11 cellular contexts compared by ENCODE assay signal in the genomic region with DNA sequence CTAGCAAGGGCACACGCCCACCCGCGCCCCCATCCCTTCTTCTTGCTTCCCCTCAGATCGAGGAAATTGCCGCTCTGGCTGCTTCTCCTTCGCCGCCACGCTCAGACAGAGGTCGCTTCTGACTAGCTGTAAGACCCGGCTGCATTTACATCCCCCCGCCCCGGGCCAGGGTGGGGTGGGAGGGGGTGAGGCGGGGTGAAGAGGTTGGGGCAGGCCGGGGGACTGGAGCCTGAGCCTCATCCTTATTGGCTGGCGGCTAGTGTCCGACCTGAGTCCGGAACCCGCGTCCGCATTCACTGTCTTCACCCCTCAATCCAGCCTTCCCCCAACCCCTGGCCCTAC. TPM values are rescaled to one million over a fixed set of nuclear protein-coding genes. Genes with fewer than 3 reads are reported as not detected.
DNase-seq lines count a peak whose midpoint lies in the region; ATAC-seq and TF ChIP-seq lines count a peak whose summit lies in the region.
"Had no signal": no experiment of that assay in that cellular context is flagged by ENCODE, and none has a peak within 500 bp of the region (broad histone marks: within the 10 kb centered on the region; RNA-seq: fewer than 3 reads in every experiment).

No MANE protein-coding gene starts in this region.

- H3K27me3 Mint-ChIP-seq in GM23338 (ENCODE audit: insufficient read depth, low read depth, poor library complexity): peaks cover 44% of the 10 kb centered on the region

- peak overlapping the region; percentile 90 for H3K4me2 ChIP-seq in GM23338

- H3F3A ChIP-seq in GM23338 (replicated peaks; ENCODE audit: low read depth): peaks cover 27% of the 10 kb centered on the region

- H3K4me1 ChIP-seq in GM23338 (ENCODE audit: insufficient read depth) (peaks cover 37% of the 10 kb centered on the region), skeletal muscle tissue (ENCODE audit: control insufficient read depth in 3 of 3, insufficient read depth in 3 of 3, low read length in 3 of 3) (peaks cover 28 to 31% (median 29%) of the 10 kb centered on the region in 3 donors)

- no peaks in the 10 kb centered on the region; the same call in 2 of the 3 replicates for H3K9me3 Mint-ChIP-seq in GM23338
- H3K9me3 Mint-ChIP-seq: T-helper 1 cell treated with Interleukin-12 subunit alpha and Interleukin-12 subunit beta and Interleukin-4 antibody, amounts not matched to agents 30 μg/mL and 1 μg/mL, for 36 hours had no signal

- H3K36me3 ChIP-seq in GM23338 (ENCODE audit: insufficient read depth) (no peaks in the 10 kb centered on the region), skeletal muscle tissue (ENCODE audit: control insufficient read depth in 3 of 3, insufficient read depth in 3 of 3, low read length in 3 of 3) (no peaks in the 10 kb centered on the region)

- peak; percentile 96 for DNase-seq in GM23338 (ENCODE audit: low spot score)
- peak; percentile 90 for DNase-seq in iPS-NIHi7 (ENCODE audit: extremely low spot score)
- no peak for DNase-seq in MV-4-11 (lab: John Stamatoyannopoulos, UW)
- DNase-seq: activated gamma-delta T cell treated with Interleukin-2 at 50 U/mL for 16 hours had no signal

- no peaks in the 10 kb centered on the region for H3K9me3 ChIP-seq in skeletal muscle tissue (ENCODE audit: control insufficient read depth in 3 of 3, low read length in 3 of 3)

- no peak overlapping the region; the same call in 2 of the 3 replicates for H3K4me3 Mint-ChIP-seq in GM23338

- H2AFZ ChIP-seq in GM23338: peak overlapping the region; percentile 96

- H3K79me2 ChIP-seq in GM23338 (replicated peaks; ENCODE audit: insufficient read depth): peaks cover 13% of the 10 kb centered on the region; the same call in 1 of the 2 replicates

- H3K4me1 Mint-ChIP-seq in GM23338: peaks cover 34% of the 10 kb centered on the region

- H3K27me3 ChIP-seq in GM23338 (ENCODE audit: insufficient read depth): peaks cover 85% of the 10 kb centered on the region
- H3K27me3 ChIP-seq in skeletal muscle tissue (ENCODE audit: control insufficient read depth in 3 of 3, insufficient read depth in 3 of 3, low read length in 3 of 3): peaks cover 92 to 97% (median 94%) of the 10 kb centered on the region in 3 donors

- ATAC-seq in GM23338: peak; percentile 49
- no peak for ATAC-seq in HG03039 (IDR thresholded peaks at IDR 0.05; ENCODE audit: unreplicated experiment)
- no peak for ATAC-seq in GM18520 (IDR thresholded peaks at IDR 0.05; ENCODE audit: unreplicated experiment)
- ATAC-seq in HG02759 (IDR thresholded peaks at IDR 0.05; ENCODE audit: unreplicated experiment): no peak

- H4K20me1 ChIP-seq in GM23338 (replicated peaks; ENCODE audit: insufficient read depth): no peaks in the 10 kb centered on the region

- no peak overlapping the region for H3K9ac ChIP-seq in skeletal muscle tissue (ENCODE audit: low read depth in 1 of 3, low read length in 3 of 3)

- H3K27ac ChIP-seq in GM23338 (ENCODE audit: low read depth) (peak overlapping the region; percentile 93; the same call in 1 of the 2 replicates), skeletal muscle tissue (ENCODE audit: low read depth, low read length) (no peak overlapping the region)

- no peaks in the 10 kb centered on the region; the same call in 2 of the 3 replicates for H3K36me3 Mint-ChIP-seq in GM23338 (ENCODE audit: low read depth)

- H3K27ac Mint-ChIP-seq in GM23338: no peak overlapping the region
- H3K27ac Mint-ChIP-seq: T-helper 1 cell treated with Interleukin-12 subunit alpha and Interleukin-12 subunit beta and Interleukin-4 antibody, amounts not matched to agents 30 μg/mL and 1 μg/mL, for 36 hours had no signal

- TF ChIP-seq CTCF in GM23338 (conservative IDR thresholded peaks at IDR 0.05; ENCODE audit: low read depth in 2 of 2) (no peak), WI38 (IDR thresholded peaks at IDR 0.05; ENCODE audit: low read depth, low read length) (no peak)

- no peaks in the 10 kb centered on the region for H3K9me2 ChIP-seq in GM23338 (ENCODE audit: insufficient read depth)

- peak overlapping the region; percentile 93 for H3K4me3 ChIP-seq in GM23338
- H3K4me3 ChIP-seq in WI38 (ENCODE audit: low read depth, low read length): peak overlapping the region; percentile 60
- peak overlapping the region in 2 of 3 donors; percentile 61 to 64 for H3K4me3 ChIP-seq in skeletal muscle tissue (ENCODE audit: low read length in 3 of 3)

TF ChIP-seq in GM23338, 12 proteins besides CTCF, POLR2A, EP300 and RAD21:
- TF ChIP-seq NANOG (IDR thresholded peaks at IDR 0.05; ENCODE audit: borderline replicate concordance): peak; percentile 34; the same call in 1 of the 2 replicates
- no peak for TF ChIP-seq CREB1 (CRISPR knock-in tag; IDR thresholded peaks at IDR 0.05; ENCODE audit: low read depth)
- TF ChIP-seq POLR2AphosphoS5 (IDR thresholded peaks at IDR 0.05; ENCODE audit: low read depth): peak; percentile 44
TF ChIP-seq in GM23338: peak in this region for 2.

RNA-seq across cellular contexts. Expression of a gene that starts 11.1 kb away (rescaled TPM):
- total RNA-seq in GM23338 (2014; rRNA removed; shearing (Covaris generic)): 8.8 and 13.1 TPM in 2 replicates
- polyA plus RNA-seq in GM23338 (2016; fragmentation: Nextera tagmentation; extraction: Ambion mirVana): 4.4 and 4.5 TPM in 2 replicates
- total RNA-seq in skeletal muscle tissue: 4.2 TPM
- total RNA-seq: kidney epithelial cell had no signal
